ENCODE assay signal across 18 cellular contexts in the genomic region with DNA sequence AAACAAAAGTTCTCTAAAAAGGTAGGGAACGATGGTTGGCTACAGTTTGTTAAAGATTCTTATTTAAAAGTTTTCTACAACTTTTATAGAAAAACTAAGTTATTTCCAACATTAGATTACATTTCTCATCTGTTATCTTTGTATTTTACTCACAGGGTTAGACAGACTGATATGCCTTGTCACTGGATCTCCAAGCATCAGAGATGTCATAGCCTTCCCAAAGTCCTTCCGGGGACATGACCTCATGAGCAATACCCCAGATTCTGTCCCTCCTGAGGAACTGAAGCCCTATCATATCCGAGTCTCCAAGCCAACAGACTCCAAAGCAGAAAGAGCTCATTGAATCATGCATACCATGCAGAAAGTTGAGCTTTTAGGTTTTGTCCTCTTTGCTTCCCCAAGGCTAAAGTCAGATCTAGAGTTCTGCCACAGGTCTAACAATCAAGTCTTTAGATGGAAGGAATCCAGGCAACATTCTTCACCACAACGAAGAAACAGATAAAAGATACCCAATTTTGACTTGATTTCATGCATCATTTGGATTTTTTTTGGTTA. TPM values are rescaled to one million over a fixed set of nuclear protein-coding genes. Genes with fewer than 3 reads are reported as not detected.
DNase-seq lines count a peak whose midpoint lies in the region; ATAC-seq and TF ChIP-seq lines count a peak whose summit lies in the region.
"Had no signal": no experiment of that assay in that cellular context is flagged by ENCODE, and none has a peak within 500 bp of the region (broad histone marks: within the 10 kb centered on the region; RNA-seq: fewer than 3 reads in every experiment).

No MANE protein-coding gene starts in this region.

- H3K27me3 Mint-ChIP-seq in CD4-positive, CD25-positive, alpha-beta regulatory T cell = no peaks in the 10 kb centered on the region
- peaks cover 7% of the 10 kb centered on the region for H3K27me3 Mint-ChIP-seq in activated naive CD8-positive, alpha-beta T cell treated with anti-CD3 and anti-CD28 coated beads for 36 hours

- H3K27ac Mint-ChIP-seq in CD4-positive, CD25-positive, alpha-beta regulatory T cell = peak overlapping the region in 2 of 3 donors; percentile 38 to 71
- peak overlapping the region; percentile 75 for H3K27ac Mint-ChIP-seq in activated naive CD8-positive, alpha-beta T cell treated with anti-CD3 and anti-CD28 coated beads for 36 hours
- H3K27ac Mint-ChIP-seq: activated naive CD4-positive, alpha-beta T cell treated with anti-CD3 and anti-CD28 coated beads for 36 hours had no signal

- H3K4me3 ChIP-seq in CD4-positive, CD25-positive, alpha-beta regulatory T cell (ENCODE audit: low read depth, low read length) = no peak overlapping the region
- H3K4me3 ChIP-seq in GM23248 (no peak overlapping the region), mesodermal cell (ENCODE audit: extremely low read depth, insufficient read depth, low read length, poor library complexity, severe bottlenecking) (no peak overlapping the region)
- H3K4me3 ChIP-seq: ascending aorta, spleen had no signal

- no peaks in the 10 kb centered on the region for H3K9me2 ChIP-seq in GM23248 (ENCODE audit: insufficient read depth)

- no peaks in the 10 kb centered on the region for H3K4me1 ChIP-seq in CD4-positive, CD25-positive, alpha-beta regulatory T cell (ENCODE audit: control insufficient read depth, insufficient read depth, low read length, poor library complexity, severe bottlenecking)
- H3K4me1 ChIP-seq in GM23248 (ENCODE audit: insufficient read depth) (peaks cover 12% of the 10 kb centered on the region), mesodermal cell (ENCODE audit: control insufficient read depth, insufficient read depth, low read length, poor library complexity, severe bottlenecking) (peaks cover 29% of the 10 kb centered on the region)
- H3K4me1 ChIP-seq: ascending aorta had no signal

- H3K9ac ChIP-seq in GM23248 = no peak overlapping the region

- no peak for ATAC-seq in CD4-positive, CD25-positive, alpha-beta regulatory T cell (ENCODE audit: low read depth in 2 of 2)
- ATAC-seq in GM21515 (IDR thresholded peaks at IDR 0.05; ENCODE audit: unreplicated experiment) = no peak

- H3K4me3 Mint-ChIP-seq in CD4-positive, CD25-positive, alpha-beta regulatory T cell = no peak overlapping the region
- H3K4me3 Mint-ChIP-seq in activated naive CD8-positive, alpha-beta T cell treated with anti-CD3 and anti-CD28 coated beads for 36 hours = no peak overlapping the region
- H3K4me3 Mint-ChIP-seq: activated naive CD4-positive, alpha-beta T cell treated with anti-CD3 and anti-CD28 coated beads for 36 hours had no signal

- CTCF ChIA-PET in RWPE1 (lab: Yijun Ruan, JAX) = interaction anchor here (0.6 kb wide), 1 partner anchor 16 kb away, joined by 3 read pairs; no protein-coding TSS in a partner anchor

- TF ChIP-seq CTCF in RWPE1 (conservative IDR thresholded peaks at IDR 0.05; ENCODE audit: low read depth) = no peak

- in situ Hi-C loops in GM23248 (cut with MboI) = no loop called here

- peaks cover 6 to 12% (median 9%) of the 10 kb centered on the region in 4 donors for H3K4me1 Mint-ChIP-seq in CD4-positive, CD25-positive, alpha-beta regulatory T cell
- H3K4me1 Mint-ChIP-seq in activated naive CD8-positive, alpha-beta T cell treated with anti-CD3 and anti-CD28 coated beads for 36 hours = peaks cover 12% of the 10 kb centered on the region

- no peak overlapping the region for H2AFZ ChIP-seq in GM23248

- POLR2A ChIA-PET in RWPE1 (lab: Yijun Ruan, JAX; ENCODE audit: low non-redundant PET) = no interaction called here

- no peaks in the 10 kb centered on the region for H3K9me3 Mint-ChIP-seq in CD4-positive, CD25-positive, alpha-beta regulatory T cell
- H3K9me3 Mint-ChIP-seq in activated naive CD8-positive, alpha-beta T cell treated with anti-CD3 and anti-CD28 coated beads for 36 hours = no peaks in the 10 kb centered on the region
- H3K9me3 Mint-ChIP-seq: activated naive CD4-positive, alpha-beta T cell treated with anti-CD3 and anti-CD28 coated beads for 36 hours had no signal

- H4K20me1 ChIP-seq in GM23248 (ENCODE audit: insufficient read depth) = no peaks in the 10 kb centered on the region

- H3K4me2 ChIP-seq in GM23248 (ENCODE audit: unreplicated experiment) = no peak overlapping the region

- WGBS in GM23248 (ENCODE audit: low coverage in 1 of 2, low lambda C conversion rate in 2 of 2, missing lambda C conversion rate in 2 of 2), 2 experiments = 72 to 86% methylated on average over 4 of the region's 4 CpGs
- 89 to 93% methylated on average over 2 to 3 of the region's 4 CpGs for WGBS in mesodermal cell (ENCODE audit: insufficient coverage in 2 of 2), 2 experiments

- H3K36me3 Mint-ChIP-seq in CD4-positive, CD25-positive, alpha-beta regulatory T cell = peaks cover 44% of the 10 kb centered on the region
- peaks cover 33% of the 10 kb centered on the region for H3K36me3 Mint-ChIP-seq in activated naive CD8-positive, alpha-beta T cell treated with anti-CD3 and anti-CD28 coated beads for 36 hours

- no peaks in the 10 kb centered on the region for H3K27me3 ChIP-seq in CD4-positive, CD25-positive, alpha-beta regulatory T cell (ENCODE audit: control insufficient read depth, insufficient read depth, low read length)
- no peaks in the 10 kb centered on the region for H3K27me3 ChIP-seq in GM23248 (replicated peaks; ENCODE audit: insufficient read depth)
- H3K27me3 ChIP-seq: ascending aorta, neutrophil, spleen had no signal

- no peak for DNase-seq in CD4-positive, CD25-positive, alpha-beta regulatory T cell
- DNase-seq in GM23248 = peak; percentile 7
- DNase-seq in activated naive CD8-positive, alpha-beta T cell treated with anti-CD3 and anti-CD28 coated beads for 36 hours = no peak
- DNase-seq in globus pallidus (ENCODE audit: low spot score) = no peak
- no peak for DNase-seq in RWPE1 (ENCODE audit: low spot score)
- DNase-seq: activated CD4-positive, alpha-beta T cell treated with anti-CD3 and anti-CD28 coated beads for 48 hours; activated naive CD4-positive, alpha-beta T cell treated with anti-CD3 and anti-CD28 coated beads for 36 hours; head of caudate nucleus; NCI-H1105 treated with DMSO at 0.1 percent for 48 hours; NCI-H2107; NCI-H524; spleen; stimulated activated CD4-positive, alpha-beta T cell treated with anti-CD3 and anti-CD28 coated beads, Interleukin-4, amount 100 ng/mL, for 4 hours had no signal

- H3K9me3 ChIP-seq in CD4-positive, CD25-positive, alpha-beta regulatory T cell (ENCODE audit: control insufficient read depth in 2 of 2, low read length in 2 of 2) = no peaks in the 10 kb centered on the region
- no peaks in the 10 kb centered on the region for H3K9me3 ChIP-seq in GM23248 (ENCODE audit: low read depth)
- H3K9me3 ChIP-seq in mesodermal cell (ENCODE audit: control insufficient read depth, low read length) = no peaks in the 10 kb centered on the region
- H3K9me3 ChIP-seq: ascending aorta, neutrophil, spleen had no signal

- peaks cover 52% of the 10 kb centered on the region for H3F3A ChIP-seq in GM23248 (ENCODE audit: insufficient read depth)

- no peaks in the 10 kb centered on the region for H3K79me2 ChIP-seq in GM23248 (ENCODE audit: insufficient read depth)

- no peak overlapping the region for H3K27ac ChIP-seq in CD4-positive, CD25-positive, alpha-beta regulatory T cell (ENCODE audit: insufficient read depth, low read length, poor library complexity, severe bottlenecking)
- H3K27ac ChIP-seq in GM23248 = peak overlapping the region; percentile 3; the same call in 1 of the 2 replicates
- peak overlapping the region; percentile 77 for H3K27ac ChIP-seq in mesodermal cell (ENCODE audit: low read depth, low read length, severe bottlenecking)
- H3K27ac ChIP-seq in RWPE1 = no peak overlapping the region
- H3K27ac ChIP-seq: ascending aorta, neutrophil had no signal

- H3K36me3 ChIP-seq in CD4-positive, CD25-positive, alpha-beta regulatory T cell (ENCODE audit: control insufficient read depth, insufficient read depth, low read length) = peaks cover 49% of the 10 kb centered on the region
- peaks cover 6% of the 10 kb centered on the region; the same call in 1 of the 2 replicates for H3K36me3 ChIP-seq in GM23248 (ENCODE audit: low read depth)
- peaks cover 59% of the 10 kb centered on the region for H3K36me3 ChIP-seq in mesodermal cell (ENCODE audit: control insufficient read depth, insufficient read depth, low read length)

RNA-seq across cellular contexts. Expression of a gene that starts 10.3 kb away (rescaled TPM):
- total RNA-seq in CD4-positive, CD25-positive, alpha-beta regulatory T cell = 511 TPM
- 100 to 1,000 TPM; 279 to 452 (median 362) TPM for polyA plus RNA-seq in CD4-positive, CD25-positive, alpha-beta regulatory T cell
- total RNA-seq in GM23248 (2014; rRNA removed; shearing (Covaris generic)) = 344 and 358 TPM in 2 replicates
- 143 and 166 TPM in 2 replicates for polyA plus RNA-seq in GM23248 (2016; fragmentation: Nextera tagmentation; extraction: Ambion mirVana)
- 1,000 to 10,000 TPM; 1,009 to 1,039 TPM for total RNA-seq in activated naive CD8-positive, alpha-beta T cell treated with anti-CD3 and anti-CD28 coated beads for 36 hours
- 347 TPM for polyA plus RNA-seq in mesodermal cell (2013, experiment 1 of 2)
- polyA plus RNA-seq in mesodermal cell (2013, experiment 2 of 2) = 363 TPM

RNA-seq across cellular contexts. Expression of a gene that starts 10.7 kb away (rescaled TPM):
- total RNA-seq in CD4-positive, CD25-positive, alpha-beta regulatory T cell = 20.3 TPM
- polyA plus RNA-seq in CD4-positive, CD25-positive, alpha-beta regulatory T cell = 1 to 10 TPM in 2 of 4 donors, under 1 TPM in 2; 0.78 to 1.8 (median 0.97) TPM
- total RNA-seq in GM23248 (2014; rRNA removed; shearing (Covaris generic)) = 4.2 and 5.6 TPM in 2 replicates
- 0.90 and 0.96 TPM in 2 replicates for polyA plus RNA-seq in GM23248 (2016; fragmentation: Nextera tagmentation; extraction: Ambion mirVana)
- total RNA-seq in activated naive CD8-positive, alpha-beta T cell treated with anti-CD3 and anti-CD28 coated beads for 36 hours = 1 to 10 TPM; 7.3 to 8.0 TPM
- 4.3 TPM for polyA plus RNA-seq in mesodermal cell (2013, experiment 1 of 2)
- polyA plus RNA-seq in mesodermal cell (2013, experiment 2 of 2) = 3.2 TPM

RNA-seq across cellular contexts. Expression of a gene that starts 32.8 kb away (rescaled TPM):
- 10.2 TPM for total RNA-seq in CD4-positive, CD25-positive, alpha-beta regulatory T cell
- polyA plus RNA-seq in CD4-positive, CD25-positive, alpha-beta regulatory T cell = 10 to 100 TPM in 1 of 4 donors, 1 to 10 TPM in 3; 6.7 to 10.0 (median 8.0) TPM
- 14.9 and 16.9 TPM in 2 replicates for total RNA-seq in GM23248 (2014; rRNA removed; shearing (Covaris generic))
- polyA plus RNA-seq in GM23248 (2016; fragmentation: Nextera tagmentation; extraction: Ambion mirVana) = 9.3 and 10.4 TPM in 2 replicates
- total RNA-seq in activated naive CD8-positive, alpha-beta T cell treated with anti-CD3 and anti-CD28 coated beads for 36 hours = 10 to 100 TPM; 30.7 to 34.2 TPM
- 8.9 TPM for polyA plus RNA-seq in mesodermal cell (2013, experiment 1 of 2)
- polyA plus RNA-seq in mesodermal cell (2013, experiment 2 of 2) = 9.3 TPM

RNA-seq across cellular contexts. Expression of a gene that starts 33.0 kb away (rescaled TPM):
- 4.8 TPM for total RNA-seq in CD4-positive, CD25-positive, alpha-beta regulatory T cell
- polyA plus RNA-seq in CD4-positive, CD25-positive, alpha-beta regulatory T cell = 10 to 100 TPM in 1 of 4 donors, 1 to 10 TPM in 3; 8.9 to 12.5 (median 9.3) TPM
- total RNA-seq in GM23248 (2014; rRNA removed; shearing (Covaris generic)) = 12.1 and 14.5 TPM in 2 replicates
- polyA plus RNA-seq in GM23248 (2016; fragmentation: Nextera tagmentation; extraction: Ambion mirVana) = 11.0 and 12.1 TPM in 2 replicates
- 10 to 100 TPM; 47.0 to 48.1 TPM for total RNA-seq in activated naive CD8-positive, alpha-beta T cell treated with anti-CD3 and anti-CD28 coated beads for 36 hours
- polyA plus RNA-seq in mesodermal cell (2013, experiment 1 of 2) = 20.5 TPM
- polyA plus RNA-seq in mesodermal cell (2013, experiment 2 of 2) = 23.1 TPM

RNA-seq across cellular contexts. Expression of a gene that starts 59.7 kb away (rescaled TPM):
- total RNA-seq in CD4-positive, CD25-positive, alpha-beta regulatory T cell = not detected
- polyA plus RNA-seq in CD4-positive, CD25-positive, alpha-beta regulatory T cell = not detected
- total RNA-seq in GM23248 (2014; rRNA removed; shearing (Covaris generic)) = not detected in 2 replicates
- polyA plus RNA-seq in GM23248 (2016; fragmentation: Nextera tagmentation; extraction: Ambion mirVana) = not detected in 2 replicates
- not detected for total RNA-seq in activated naive CD8-positive, alpha-beta T cell treated with anti-CD3 and anti-CD28 coated beads for 36 hours
- not detected for polyA plus RNA-seq in mesodermal cell (2013, experiment 1 of 2)
- not detected for polyA plus RNA-seq in mesodermal cell (2013, experiment 2 of 2)
- total RNA-seq: activated naive CD4-positive, alpha-beta T cell treated with anti-CD3 and anti-CD28 coated beads for 36 hours; fibroblast of lung had no signal
- polyA plus RNA-seq: fibroblast of lung had no signal

Comparison
In these comparisons a context has a peak if more than half of its experiments do, and no peak if none do; other contexts are left out.
1. H3K27ac ChIP-seq: peak in GM23248 (single experiment) and mesodermal cell (single experiment); none in CD4-positive, CD25-positive, alpha-beta regulatory T cell (single experiment) and RWPE1 (single experiment).